ENCODE assay signal across 1 cellular context in the genomic region with DNA sequence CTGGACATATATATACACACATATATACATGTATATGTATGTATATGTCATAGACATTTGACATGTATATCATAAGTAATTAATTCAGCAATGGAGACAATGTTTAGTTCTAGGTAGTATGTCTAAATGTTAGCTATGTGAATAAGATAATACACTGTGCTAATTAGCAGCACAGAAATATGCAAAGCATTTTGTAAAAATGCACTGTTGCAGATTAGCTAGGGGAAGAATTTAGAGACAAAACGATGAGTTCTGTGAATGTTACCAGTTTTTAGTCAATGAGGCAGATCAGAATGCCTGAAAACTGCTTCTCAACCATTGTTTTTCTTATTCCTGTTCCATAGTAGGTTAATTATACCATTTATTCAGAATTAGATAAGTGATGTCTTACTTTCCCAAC.
TF ChIP-seq lines count a peak whose summit lies in the region.

No MANE protein-coding gene starts in this region.

TF ChIP-seq in IMR-90, 13 proteins besides CTCF, POLR2A, EP300 and RAD21 (continued from another document):
- TF ChIP-seq NFE2L2 (IDR thresholded peaks at IDR 0.05; ENCODE audit: low read depth, low read length), result no peak
- no peak for TF ChIP-seq BHLHE40 (IDR thresholded peaks at IDR 0.05; ENCODE audit: low read depth, low read length)
- no peak for TF ChIP-seq MXI1 (IDR thresholded peaks at IDR 0.05; ENCODE audit: borderline replicate concordance, low read depth, low read length)
- TF ChIP-seq, protein P1, sequence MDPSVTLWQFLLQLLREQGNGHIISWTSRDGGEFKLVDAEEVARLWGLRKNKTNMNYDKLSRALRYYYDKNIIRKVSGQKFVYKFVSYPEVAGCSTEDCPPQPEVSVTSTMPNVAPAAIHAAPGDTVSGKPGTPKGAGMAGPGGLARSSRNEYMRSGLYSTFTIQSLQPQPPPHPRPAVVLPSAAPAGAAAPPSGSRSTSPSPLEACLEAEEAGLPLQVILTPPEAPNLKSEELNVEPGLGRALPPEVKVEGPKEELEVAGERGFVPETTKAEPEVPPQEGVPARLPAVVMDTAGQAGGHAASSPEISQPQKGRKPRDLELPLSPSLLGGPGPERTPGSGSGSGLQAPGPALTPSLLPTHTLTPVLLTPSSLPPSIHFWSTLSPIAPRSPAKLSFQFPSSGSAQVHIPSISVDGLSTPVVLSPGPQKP (IDR thresholded peaks at IDR 0.05; ENCODE audit: borderline replicate concordance, low read depth, low read length), result no peak
- TF ChIP-seq RFX5 (IDR thresholded peaks at IDR 0.05; ENCODE audit: low read depth, low read length), result no peak
- no peak for TF ChIP-seq CEBPB (IDR thresholded peaks at IDR 0.05; ENCODE audit: low read depth, low read length)
